ENCODE assay signal across 1 cellular context in genomic region chr13:27132538-27132937, GRCh38.
TF ChIP-seq lines count a peak whose summit lies in the region.

No MANE protein-coding gene starts in this region.

TF ChIP-seq in H1, 55 proteins besides CTCF, POLR2A, EP300 and RAD21 (continued from another document):
- TF ChIP-seq CHD7 (IDR thresholded peaks at IDR 0.05; ENCODE audit: insufficient replicate concordance, low read length) = no peak
